Comparison of ENCODE assay signal across 1 cellular context in the genomic region with DNA sequence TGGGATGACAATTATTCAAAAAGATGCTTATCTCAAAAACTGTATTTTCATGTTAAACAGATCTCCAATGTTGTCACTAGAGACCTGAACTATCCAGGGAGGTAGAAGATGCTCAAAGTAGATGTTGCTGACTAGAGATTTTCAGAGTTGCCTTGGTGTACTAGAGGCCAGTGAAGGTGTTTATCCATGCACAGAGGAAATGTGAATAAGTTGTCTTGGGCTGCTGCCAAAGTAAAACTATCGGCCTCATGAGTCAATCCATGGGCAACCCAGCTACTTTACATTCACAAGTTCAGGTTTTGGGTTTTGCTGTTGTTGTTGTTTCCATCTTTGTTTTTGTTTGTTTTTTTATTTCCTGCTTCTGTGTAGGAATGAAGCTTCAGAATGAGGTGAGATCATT.
TF ChIP-seq lines count a peak whose summit lies in the region.

No MANE protein-coding gene starts in this region.

TF ChIP-seq in H1, 55 proteins besides CTCF, POLR2A, EP300 and RAD21 (continued from another document):
- TF ChIP-seq E2F6 (IDR thresholded peaks at IDR 0.05): no peak
- TF ChIP-seq EZH2 (IDR thresholded peaks at IDR 0.05; ENCODE audit: low read depth, low read length, severe bottlenecking): no peak
- TF ChIP-seq KDM5A (IDR thresholded peaks at IDR 0.05; ENCODE audit: low read length): no peak
- no peak for TF ChIP-seq KDM1A (IDR thresholded peaks at IDR 0.05; ENCODE audit: borderline replicate concordance, low read length)
- no peak for TF ChIP-seq ATF3 (IDR thresholded peaks at IDR 0.05; ENCODE audit: insufficient read depth, low read depth, low read length)
- TF ChIP-seq SUZ12 (IDR thresholded peaks at IDR 0.05; ENCODE audit: low read length): no peak
- no peak for TF ChIP-seq CHD2 (IDR thresholded peaks at IDR 0.05; ENCODE audit: low read length)
- no peak for TF ChIP-seq MAFK (IDR thresholded peaks at IDR 0.05; ENCODE audit: low read depth, low read length)
- TF ChIP-seq HDAC2 (IDR thresholded peaks at IDR 0.05; ENCODE audit: borderline replicate concordance in 1 of 2, low read depth in 2 of 2, low read length in 2 of 2): no peak
- no peak for TF ChIP-seq JUND (IDR thresholded peaks at IDR 0.05; ENCODE audit: low read length)
- TF ChIP-seq POU5F1 (IDR thresholded peaks at IDR 0.05; ENCODE audit: low read depth, low read length): no peak
